ENCODE assay signal across 17 cellular contexts in the genomic region with DNA sequence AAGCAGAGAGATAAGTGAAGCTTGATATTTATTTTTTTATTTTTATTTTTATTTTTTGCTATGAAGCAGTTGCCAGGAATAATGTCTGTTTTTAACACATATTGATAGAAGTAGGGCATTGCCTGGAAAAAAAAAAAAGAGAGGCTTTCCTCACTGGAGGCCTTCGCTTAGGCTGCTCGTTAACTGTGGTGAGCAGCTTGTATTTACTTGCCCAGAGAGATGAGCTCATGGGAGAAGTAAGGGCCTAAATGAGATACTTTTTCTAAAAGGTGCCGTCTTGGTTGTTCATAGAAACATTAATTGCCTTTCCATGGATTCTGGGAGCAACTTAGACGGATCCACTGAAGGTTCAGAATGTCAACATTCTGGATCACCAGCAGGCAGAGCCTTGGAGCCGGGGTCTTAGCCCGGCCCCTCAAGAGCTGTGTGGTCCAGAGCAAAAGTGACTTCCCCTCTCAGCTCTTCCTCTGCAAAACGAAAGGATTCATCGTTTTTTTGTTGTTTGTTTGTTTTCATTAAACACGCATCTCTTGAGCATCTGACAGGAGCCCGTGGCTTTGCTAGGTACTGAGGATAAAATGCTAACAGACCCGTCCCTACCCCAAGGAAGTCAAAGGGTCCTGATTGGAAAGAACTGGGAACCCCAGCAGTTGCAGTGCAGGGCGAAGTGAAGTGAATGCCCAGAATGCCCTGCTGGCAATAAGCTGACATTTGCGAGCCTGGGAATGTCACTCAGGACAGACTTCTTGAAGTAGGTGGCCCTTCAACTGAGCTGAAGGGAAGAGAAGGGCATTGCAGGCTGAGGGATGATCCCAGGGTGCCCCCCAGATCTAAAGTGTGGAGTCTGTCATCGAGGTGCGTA.
DNase-seq lines count a peak whose midpoint lies in the region; ATAC-seq and TF ChIP-seq lines count a peak whose summit lies in the region.
"Had no signal": no experiment of that assay in that cellular context is flagged by ENCODE, and none has a peak within 500 bp of the region (broad histone marks: within the 10 kb centered on the region; RNA-seq: fewer than 3 reads in every experiment).

No MANE protein-coding gene starts in this region.

- peaks cover 27% of the 10 kb centered on the region for H3K4me1 ChIP-seq in GM23338 (ENCODE audit: insufficient read depth)

- no peaks in the 10 kb centered on the region for H3K9me2 ChIP-seq in GM23338 (ENCODE audit: insufficient read depth)

- no peak overlapping the region for H3K27ac ChIP-seq in GM23338 (ENCODE audit: low read depth)
- H3K27ac ChIP-seq in angular gyrus (ENCODE audit: low read depth, low read length) = peak overlapping the region; percentile 25
- H3K27ac ChIP-seq: KMS-11 had no signal

- H3K27ac Mint-ChIP-seq in GM23338 (no peak overlapping the region), memory B cell (peak overlapping the region; percentile 67)
- H3K27ac Mint-ChIP-seq in activated T-helper 2 cell treated with anti-CD3 and anti-CD28 coated beads, Interferon-gamma antibody, Interleukin-2, Interleukin-4, amounts not matched to agents 10 μg/mL and 5 μg/mL and 100 μg/mL, durations not matched to agents 14 hours and 24 hours and 36 hours = no peak overlapping the region
- H3K27ac Mint-ChIP-seq: CD4-positive, CD25-positive, alpha-beta regulatory T cell had no signal

- H3F3A ChIP-seq in GM23338 (replicated peaks; ENCODE audit: low read depth) = no peaks in the 10 kb centered on the region

- no peaks in the 10 kb centered on the region for H3K36me3 ChIP-seq in GM23338 (ENCODE audit: insufficient read depth)

- H3K4me1 Mint-ChIP-seq in GM23338 = peaks cover 24% of the 10 kb centered on the region
- H3K4me1 Mint-ChIP-seq in memory B cell = peaks cover 24% of the 10 kb centered on the region
- peaks cover 15% of the 10 kb centered on the region for H3K4me1 Mint-ChIP-seq in activated T-helper 2 cell treated with anti-CD3 and anti-CD28 coated beads, Interferon-gamma antibody, Interleukin-2, Interleukin-4, amounts not matched to agents 10 μg/mL and 5 μg/mL and 100 μg/mL, durations not matched to agents 14 hours and 24 hours and 36 hours (ENCODE audit: low read depth)

- H3K4me3 Mint-ChIP-seq in GM23338 (no peak overlapping the region), memory B cell (no peak overlapping the region)
- H3K4me3 Mint-ChIP-seq in activated T-helper 2 cell treated with anti-CD3 and anti-CD28 coated beads, Interferon-gamma antibody, Interleukin-2, Interleukin-4, amounts not matched to agents 10 μg/mL and 5 μg/mL and 100 μg/mL, durations not matched to agents 14 hours and 24 hours and 36 hours (ENCODE audit: low read depth) = no peak overlapping the region
- H3K4me3 Mint-ChIP-seq: CD4-positive, CD25-positive, alpha-beta regulatory T cell had no signal

- H3K4me2 ChIP-seq in GM23338 = no peak overlapping the region
- H3K4me2 ChIP-seq: KMS-11 had no signal

- H3K79me2 ChIP-seq in GM23338 (replicated peaks; ENCODE audit: insufficient read depth) = no peaks in the 10 kb centered on the region

- no peaks in the 10 kb centered on the region for H3K9me3 Mint-ChIP-seq in GM23338
- H3K9me3 Mint-ChIP-seq in memory B cell = peaks cover 3% of the 10 kb centered on the region
- no peaks in the 10 kb centered on the region for H3K9me3 Mint-ChIP-seq in activated T-helper 2 cell treated with anti-CD3 and anti-CD28 coated beads, Interferon-gamma antibody, Interleukin-2, Interleukin-4, amounts not matched to agents 10 μg/mL and 5 μg/mL and 100 μg/mL, durations not matched to agents 14 hours and 24 hours and 36 hours
- H3K9me3 Mint-ChIP-seq: CD4-positive, CD25-positive, alpha-beta regulatory T cell had no signal

- H3K4me3 ChIP-seq in GM23338 = no peak overlapping the region

- H3K27me3 Mint-ChIP-seq in GM23338 (ENCODE audit: insufficient read depth, low read depth, poor library complexity) (peaks cover 6% of the 10 kb centered on the region), memory B cell (no peaks in the 10 kb centered on the region)
- no peaks in the 10 kb centered on the region for H3K27me3 Mint-ChIP-seq in activated T-helper 2 cell treated with anti-CD3 and anti-CD28 coated beads, Interferon-gamma antibody, Interleukin-2, Interleukin-4, amounts not matched to agents 10 μg/mL and 5 μg/mL and 100 μg/mL, durations not matched to agents 14 hours and 24 hours and 36 hours (ENCODE audit: low read depth)

- DNase-seq in GM23338 (ENCODE audit: low spot score) (no peak), HPDE6-E6E7 (ENCODE audit: extremely low spot score) (peak; percentile 27), memory B cell (ENCODE audit: low spot score in 2 of 2) (no peak)
- no peak for DNase-seq in activated T-cell treated with anti-CD3 and anti-CD28 coated beads, Interleukin-2, amount 50 U/mL, for 48 hours
- no peak for DNase-seq in activated T-helper 2 cell treated with anti-CD3 and anti-CD28 coated beads, Interferon-gamma antibody, Interleukin-2, Interleukin-4, amounts not matched to agents 10 μg/mL and 5 μg/mL and 100 μg/mL, durations not matched to agents 14 hours and 24 hours and 36 hours (ENCODE audit: low spot score)
- DNase-seq: ACHN; AML-193; CD4-positive, CD25-positive, alpha-beta regulatory T cell; DMS53; NCI-H1048; NCI-H1436 treated with DMSO at 0.1 percent for 48 hours; NCI-H2081 treated with DMSO at 0.1 percent for 48 hours; NCI-H446 had no signal

- no peaks in the 10 kb centered on the region for H4K20me1 ChIP-seq in GM23338 (replicated peaks; ENCODE audit: insufficient read depth)

- no peak for TF ChIP-seq CTCF in GM23338 (conservative IDR thresholded peaks at IDR 0.05; ENCODE audit: low read depth in 2 of 2)

- H3K36me3 Mint-ChIP-seq in GM23338 (ENCODE audit: low read depth) (no peaks in the 10 kb centered on the region), memory B cell (peaks cover 12% of the 10 kb centered on the region)
- H3K36me3 Mint-ChIP-seq in activated T-helper 2 cell treated with anti-CD3 and anti-CD28 coated beads, Interferon-gamma antibody, Interleukin-2, Interleukin-4, amounts not matched to agents 10 μg/mL and 5 μg/mL and 100 μg/mL, durations not matched to agents 14 hours and 24 hours and 36 hours (ENCODE audit: low read depth) = no peaks in the 10 kb centered on the region
- H3K36me3 Mint-ChIP-seq: CD4-positive, CD25-positive, alpha-beta regulatory T cell had no signal

- H2AFZ ChIP-seq in GM23338 = peak overlapping the region; percentile 14; the same call in 1 of the 2 replicates

- ATAC-seq in GM23338 = no peak
- no peak for ATAC-seq in memory B cell (ENCODE audit: low read depth)
- ATAC-seq in HG03025 (IDR thresholded peaks at IDR 0.05; ENCODE audit: low FRiP score, unreplicated experiment) = no peak
- ATAC-seq in HG03280 (IDR thresholded peaks at IDR 0.05; ENCODE audit: unreplicated experiment) = no peak

- H3K27me3 ChIP-seq in GM23338 (ENCODE audit: insufficient read depth) = no peaks in the 10 kb centered on the region

- intact Hi-C loops in activated T-helper 2 cell treated with anti-CD3 and anti-CD28 coated beads, Interferon-gamma antibody, Interleukin-2, Interleukin-4, amounts not matched to agents 10 μg/mL and 5 μg/mL and 100 μg/mL, durations not matched to agents 14 hours and 24 hours and 36 hours (cut with micrococcal nuclease) = no loop called here
